In genomic region chrX:69103539-69103938, GRCh38 we compare ENCODE assay signal across 28 cellular contexts.
"Had no signal": no experiment of that assay in that cellular context is flagged by ENCODE, and none has a peak within 500 bp of the region (broad histone marks: within the 10 kb centered on the region; RNA-seq: fewer than 3 reads in every experiment).

No MANE protein-coding gene starts in this region.

- H3K36me3 ChIP-seq: left lung, lower lobe of right lung, right atrium auricular region, right lobe of liver, tibial nerve, upper lobe of left lung, vagina had no signal

- H3K4me3 Mint-ChIP-seq: immature natural killer cell; mesothelial cell of epicardium; naive thymus-derived CD4-positive, alpha-beta T cell; natural killer cell treated with Interleukin-12 subunit alpha and Interleukin-12 subunit beta and Interleukin-15 and Interleukin-18, amount 100 ng/mL, for 72 hours; neural crest cell; stimulated activated memory B cell treated with anti-CD40 and anti-IgM and Interleukin-4, amounts not matched to agents 10 μg/mL and 1 μg/mL and 100 μg/mL, for 72 hours; stimulated activated naive CD8-positive, alpha-beta T cell treated with anti-CD3 and anti-CD28 coated beads, Interleukin-15, amount 100 ng/mL, for 72 hours had no signal

- H3K27ac Mint-ChIP-seq: immature natural killer cell; naive thymus-derived CD4-positive, alpha-beta T cell; natural killer cell treated with Interleukin-12 subunit alpha and Interleukin-12 subunit beta and Interleukin-15 and Interleukin-18, amount 100 ng/mL, for 72 hours; progenitor cell of endocrine pancreas; stimulated activated memory B cell treated with anti-CD40 and anti-IgM and Interleukin-4, amounts not matched to agents 10 μg/mL and 1 μg/mL and 100 μg/mL, for 72 hours; stimulated activated naive CD8-positive, alpha-beta T cell treated with anti-CD3 and anti-CD28 coated beads, Interleukin-15, amount 100 ng/mL, for 72 hours had no signal

- H3K9me3 ChIP-seq: left lung, lower lobe of right lung, mucosa of descending colon, right atrium auricular region, right lobe of liver, tibial nerve, upper lobe of left lung, vagina had no signal

- H3K27me3 Mint-ChIP-seq: naive thymus-derived CD4-positive, alpha-beta T cell; progenitor cell of endocrine pancreas; stimulated activated naive CD8-positive, alpha-beta T cell treated with anti-CD3 and anti-CD28 coated beads, Interleukin-15, amount 100 ng/mL, for 72 hours had no signal

- H3K9me3 Mint-ChIP-seq: immature natural killer cell; naive thymus-derived CD4-positive, alpha-beta T cell; natural killer cell treated with Interleukin-12 subunit alpha and Interleukin-12 subunit beta and Interleukin-15 and Interleukin-18, amount 100 ng/mL, for 72 hours; neural crest cell; stimulated activated memory B cell treated with anti-CD40 and anti-IgM and Interleukin-4, amounts not matched to agents 10 μg/mL and 1 μg/mL and 100 μg/mL, for 72 hours; stimulated activated naive CD8-positive, alpha-beta T cell treated with anti-CD3 and anti-CD28 coated beads, Interleukin-15, amount 100 ng/mL, for 72 hours had no signal

- H3K27me3 ChIP-seq: left lung, right atrium auricular region, right lobe of liver, upper lobe of left lung, vagina had no signal

- H3K4me1 Mint-ChIP-seq: immature natural killer cell; naive thymus-derived CD4-positive, alpha-beta T cell; stimulated activated memory B cell treated with anti-CD40 and anti-IgM and Interleukin-4, amounts not matched to agents 10 μg/mL and 1 μg/mL and 100 μg/mL, for 72 hours; stimulated activated naive CD8-positive, alpha-beta T cell treated with anti-CD3 and anti-CD28 coated beads, Interleukin-15, amount 100 ng/mL, for 72 hours had no signal

- DNase-seq: hypothalamus; immature natural killer cell; islet precursor cell; left cardiac atrium; left lung; lower lobe of right lung; mesendoderm; mucosa of descending colon; naive thymus-derived CD4-positive, alpha-beta T cell; nucleus accumbens; right lobe of liver; stimulated activated CD4-positive, alpha-beta T cell treated with anti-CD3 and anti-CD28 coated beads, Interleukin-1b, Interleukin-23, amount 100 ng/mL, for 48 hours; stimulated activated CD4-positive, alpha-beta T cell treated with anti-CD3 and anti-CD28 coated beads, Interleukin-2, amount 100 ng/mL, for 48 hours; stimulated activated CD4-positive, alpha-beta T cell treated with anti-CD3 and anti-CD28 coated beads, Interleukin-4, amount 100 ng/mL, for 4 hours; stimulated activated CD8-positive, alpha-beta memory T cell treated with anti-CD3 and anti-CD28 coated beads, Interleukin-4, amount 100 ng/mL, for 48 hours; stimulated activated naive CD4-positive, alpha-beta T cell treated with Interleukin-2 at 50 U/mL for 16 hours; stimulated activated naive CD8-positive, alpha-beta T cell treated with anti-CD3 and anti-CD28 coated beads, Interleukin-15, amount 100 ng/mL, for 72 hours; substantia nigra; upper lobe of left lung had no signal

- H3K27ac ChIP-seq: left lung, lower lobe of right lung, right atrium auricular region, right lobe of liver, tibial nerve, upper lobe of left lung, vagina had no signal

- H3K4me2 ChIP-seq: smooth muscle cell had no signal

- ATAC-seq: left cardiac atrium; left lung; lower lobe of right lung; mucosa of descending colon; naive thymus-derived CD4-positive, alpha-beta T cell; natural killer cell treated with Interleukin-12 subunit alpha and Interleukin-12 subunit beta and Interleukin-15 and Interleukin-18, amount 100 ng/mL, for 72 hours; right lobe of liver; stimulated activated memory B cell treated with anti-CD40 and anti-IgM and Interleukin-4, amounts not matched to agents 10 μg/mL and 1 μg/mL and 100 μg/mL, for 72 hours; stimulated activated naive CD8-positive, alpha-beta T cell treated with anti-CD3 and anti-CD28 coated beads, Interleukin-15, amount 100 ng/mL, for 72 hours had no signal

- H3K4me3 ChIP-seq: left lung, lower lobe of right lung, mucosa of descending colon, right atrium auricular region, right lobe of liver, smooth muscle cell, tibial nerve, upper lobe of left lung, vagina had no signal

- H3K4me1 ChIP-seq: left lung, lower lobe of right lung, right lobe of liver, upper lobe of left lung, vagina had no signal

- H3K36me3 Mint-ChIP-seq: immature natural killer cell; mesothelial cell of epicardium; naive thymus-derived CD4-positive, alpha-beta T cell; natural killer cell treated with Interleukin-12 subunit alpha and Interleukin-12 subunit beta and Interleukin-15 and Interleukin-18, amount 100 ng/mL, for 72 hours; stimulated activated memory B cell treated with anti-CD40 and anti-IgM and Interleukin-4, amounts not matched to agents 10 μg/mL and 1 μg/mL and 100 μg/mL, for 72 hours had no signal
